ENCODE assay signal across 41 cellular contexts in the genomic region with DNA sequence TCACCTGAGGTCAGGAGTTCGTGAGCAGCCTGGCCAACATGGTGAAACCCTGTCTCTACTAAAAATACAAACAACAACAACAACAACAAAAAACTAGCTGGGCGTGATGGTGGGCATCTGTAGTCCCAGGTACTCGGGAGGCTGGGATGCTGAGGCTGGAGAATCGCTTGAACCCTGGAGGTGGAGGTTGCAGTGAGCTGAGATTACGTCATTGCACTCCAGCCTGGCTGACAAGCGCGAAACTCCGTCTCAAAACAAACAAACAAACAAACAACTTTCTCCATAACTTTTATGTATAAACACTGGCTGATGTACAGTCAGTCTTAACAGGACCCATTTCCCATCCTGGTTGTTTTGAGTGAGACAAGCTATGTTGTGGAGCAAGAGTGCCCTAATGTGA. TPM values are rescaled to one million over a fixed set of nuclear protein-coding genes. Genes with fewer than 3 reads are reported as not detected.
"Had no signal": no experiment of that assay in that cellular context is flagged by ENCODE, and none has a peak within 500 bp of the region (broad histone marks: within the 10 kb centered on the region; RNA-seq: fewer than 3 reads in every experiment).

No MANE protein-coding gene starts in this region.

- H3K27ac ChIP-seq: ascending aorta, cardiac muscle cell, WERI-Rb-1 had no signal

- H3K4me1 Mint-ChIP-seq: activated CD4-positive, alpha-beta memory T cell treated with anti-CD3 and anti-CD28 coated beads, Interleukin-2, amount 10 ng/mL, durations not matched to agents 7 days and 5 days; activated CD4-positive, alpha-beta T cell treated with anti-CD3 and anti-CD28 coated beads for 36 hours; activated CD4-positive, alpha-beta T cell treated with anti-CD3 and anti-CD28 coated beads, Interleukin-2, amount 10 ng/mL, durations not matched to agents 7 days and 5 days; activated CD8-positive, alpha-beta memory T cell treated with anti-CD3 and anti-CD28 coated beads, Interleukin-2, amount 10 ng/mL, durations not matched to agents 7 days and 5 days; activated naive CD4-positive, alpha-beta T cell treated with anti-CD3 and anti-CD28 coated beads, Interleukin-2, amount 10 ng/mL, durations not matched to agents 7 days and 5 days; activated naive CD4-positive, alpha-beta T cell treated with anti-CD3 and anti-CD28 coated beads, Interleukin-2, amount 50 U/mL, for 24 hours; activated naive CD8-positive, alpha-beta T cell treated with anti-CD3 and anti-CD28 coated beads, Interleukin-2, amount 10 ng/mL, durations not matched to agents 7 days and 5 days; activated naive CD8-positive, alpha-beta T cell treated with anti-CD3 and anti-CD28 coated beads, Interleukin-2, amount 50 U/mL, for 24 hours; brain; central memory CD8-positive, alpha-beta T cell; T-cell; WTC11 had no signal

- H3K4me3 ChIP-seq: ascending aorta, cardiac muscle cell had no signal

- H3K4me3 Mint-ChIP-seq: activated CD4-positive, alpha-beta memory T cell treated with anti-CD3 and anti-CD28 coated beads, Interleukin-2, amount 10 ng/mL, durations not matched to agents 7 days and 5 days; activated CD4-positive, alpha-beta T cell treated with anti-CD3 and anti-CD28 coated beads for 36 hours; activated CD4-positive, alpha-beta T cell treated with anti-CD3 and anti-CD28 coated beads, Interleukin-2, amount 10 ng/mL, durations not matched to agents 7 days and 5 days; activated CD8-positive, alpha-beta memory T cell treated with anti-CD3 and anti-CD28 coated beads, Interleukin-2, amount 10 ng/mL, durations not matched to agents 7 days and 5 days; activated CD8-positive, alpha-beta T cell treated with anti-CD3 and anti-CD28 coated beads, Interleukin-2, amount 10 ng/mL, durations not matched to agents 7 days and 5 days; activated naive CD4-positive, alpha-beta T cell treated with anti-CD3 and anti-CD28 coated beads, Interleukin-2, amount 10 ng/mL, durations not matched to agents 7 days and 5 days; activated naive CD4-positive, alpha-beta T cell treated with anti-CD3 and anti-CD28 coated beads, Interleukin-2, amount 50 U/mL, for 24 hours; activated naive CD8-positive, alpha-beta T cell; activated naive CD8-positive, alpha-beta T cell treated with anti-CD3 and anti-CD28 coated beads, Interleukin-2, amount 10 ng/mL, durations not matched to agents 7 days and 5 days; activated naive CD8-positive, alpha-beta T cell treated with anti-CD3 and anti-CD28 coated beads, Interleukin-2, amount 50 U/mL, for 24 hours; activated T-cell treated with anti-CD3 and anti-CD28 coated beads, Interleukin-2, amount 50 U/mL, for 24 hours; brain; central memory CD8-positive, alpha-beta T cell; T-cell; T-helper 1 cell treated with Interleukin-12 subunit alpha and Interleukin-12 subunit beta and Interleukin-4 antibody, amounts not matched to agents 30 μg/mL and 1 μg/mL, for 36 hours; T-helper 2 cell treated with Interferon-gamma antibody and Interleukin-4, amounts not matched to agents 5 μg/mL and 100 μg/mL, for 36 hours; WTC11 had no signal

- DNase-seq: activated CD4-positive, alpha-beta memory T cell treated with anti-CD3 and anti-CD28 coated beads, Interleukin-2, amount 10 ng/mL, durations not matched to agents 7 days and 5 days; activated CD4-positive, alpha-beta T cell treated with anti-CD3 and anti-CD28 coated beads for 1 hour; activated CD4-positive, alpha-beta T cell treated with anti-CD3 and anti-CD28 coated beads for 36 hours; activated CD4-positive, alpha-beta T cell treated with anti-CD3 and anti-CD28 coated beads for 48 hours; activated CD4-positive, alpha-beta T cell treated with anti-CD3 and anti-CD28 coated beads, Interleukin-2, amount 10 ng/mL, durations not matched to agents 7 days and 5 days; activated CD4-positive, alpha-beta T cell treated with anti-CD3 and anti-CD28 coated beads, Interleukin-2, amount 50 U/mL, for 48 hours; activated CD4-positive, CD25-positive, alpha-beta regulatory T cell; activated CD8-positive, alpha-beta memory T cell treated with anti-CD3 and anti-CD28 coated beads for 24 hours; activated CD8-positive, alpha-beta memory T cell treated with anti-CD3 and anti-CD28 coated beads, Interleukin-2, amount 10 ng/mL, durations not matched to agents 7 days and 5 days; activated CD8-positive, alpha-beta memory T cell treated with anti-CD3 and anti-CD28 coated beads, Interleukin-2, amount 50 U/mL, for 48 hours; activated CD8-positive, alpha-beta T cell treated with anti-CD3 and anti-CD28 coated beads, Interleukin-2, amount 10 ng/mL, durations not matched to agents 7 days and 5 days; activated effector memory CD4-positive, alpha-beta T cell treated with Interleukin-2 at 50 U/mL for 16 hours; activated gamma-delta T cell; activated naive CD4-positive, alpha-beta T cell treated with anti-CD3 and anti-CD28 coated beads, Interleukin-2, amount 10 ng/mL, durations not matched to agents 7 days and 5 days; activated naive CD4-positive, alpha-beta T cell treated with Interleukin-2 at 50 U/mL for 16 hours; activated naive CD8-positive, alpha-beta T cell treated with anti-CD3 and anti-CD28 coated beads, Interleukin-2, amount 10 ng/mL, durations not matched to agents 7 days and 5 days; activated naive CD8-positive, alpha-beta T cell treated with anti-CD3 and anti-CD28 coated beads, Interleukin-2, amount 50 U/mL, for 24 hours; activated T-cell treated with anti-CD3 and anti-CD28 coated beads, Interleukin-2, amount 50 U/mL, for 24 hours; activated T-cell treated with anti-CD3 and anti-CD28 coated beads, Interleukin-2, amount 50 U/mL, for 48 hours; amygdala; anterior cingulate cortex; caudate nucleus; T-cell; T-helper 2 cell; T-helper 9 cell; WERI-Rb-1 had no signal

- H3K9me3 ChIP-seq: ascending aorta had no signal

- H3K27me3 Mint-ChIP-seq: activated CD4-positive, alpha-beta T cell treated with anti-CD3 and anti-CD28 coated beads for 36 hours; activated CD8-positive, alpha-beta memory T cell treated with anti-CD3 and anti-CD28 coated beads, Interleukin-2, amount 10 ng/mL, durations not matched to agents 7 days and 5 days; activated naive CD4-positive, alpha-beta T cell treated with anti-CD3 and anti-CD28 coated beads, Interleukin-2, amount 10 ng/mL, durations not matched to agents 7 days and 5 days; activated naive CD4-positive, alpha-beta T cell treated with anti-CD3 and anti-CD28 coated beads, Interleukin-2, amount 50 U/mL, for 24 hours; activated naive CD8-positive, alpha-beta T cell had no signal

- H3K4me1 ChIP-seq: ascending aorta had no signal

- ATAC-seq: activated CD4-positive, alpha-beta T cell treated with anti-CD3 and anti-CD28 coated beads for 36 hours; activated CD4-positive, CD25-positive, alpha-beta regulatory T cell treated with anti-CD3 and anti-CD28 coated beads, Interleukin-2, amount 50 U/mL, for 24 hours; activated CD8-positive, alpha-beta memory T cell treated with anti-CD3 and anti-CD28 coated beads, Interleukin-2, amount 10 ng/mL, durations not matched to agents 7 days and 5 days; activated CD8-positive, alpha-beta T cell treated with anti-CD3 and anti-CD28 coated beads, Interleukin-2, amount 10 ng/mL, durations not matched to agents 7 days and 5 days; activated naive CD8-positive, alpha-beta T cell treated with anti-CD3 and anti-CD28 coated beads, Interleukin-2, amount 50 U/mL, for 24 hours; T-cell; WTC11 had no signal

- H3K9me3 Mint-ChIP-seq: activated CD4-positive, alpha-beta memory T cell treated with anti-CD3 and anti-CD28 coated beads, Interleukin-2, amount 10 ng/mL, durations not matched to agents 7 days and 5 days; activated CD4-positive, alpha-beta T cell treated with anti-CD3 and anti-CD28 coated beads, Interleukin-2, amount 10 ng/mL, durations not matched to agents 7 days and 5 days; activated naive CD4-positive, alpha-beta T cell treated with anti-CD3 and anti-CD28 coated beads, Interleukin-2, amount 10 ng/mL, durations not matched to agents 7 days and 5 days; activated naive CD4-positive, alpha-beta T cell treated with anti-CD3 and anti-CD28 coated beads, Interleukin-2, amount 50 U/mL, for 24 hours; activated naive CD8-positive, alpha-beta T cell treated with anti-CD3 and anti-CD28 coated beads, Interleukin-2, amount 10 ng/mL, durations not matched to agents 7 days and 5 days; activated naive CD8-positive, alpha-beta T cell treated with anti-CD3 and anti-CD28 coated beads, Interleukin-2, amount 50 U/mL, for 24 hours; activated T-cell treated with anti-CD3 and anti-CD28 coated beads, Interleukin-2, amount 50 U/mL, for 24 hours; activated T-helper 2 cell treated with anti-CD3 and anti-CD28 coated beads, Interferon-gamma antibody, Interleukin-2, Interleukin-4, amounts not matched to agents 10 μg/mL and 5 μg/mL and 100 μg/mL, durations not matched to agents 14 hours and 24 hours and 36 hours; central memory CD8-positive, alpha-beta T cell; T-cell; T-helper 1 cell treated with Interleukin-12 subunit alpha and Interleukin-12 subunit beta and Interleukin-4 antibody, amounts not matched to agents 30 μg/mL and 1 μg/mL, for 36 hours; T-helper 2 cell treated with Interferon-gamma antibody and Interleukin-4, amounts not matched to agents 5 μg/mL and 100 μg/mL, for 36 hours had no signal

- H3K36me3 ChIP-seq: ascending aorta, cardiac muscle cell, WERI-Rb-1 had no signal

- H3K36me3 Mint-ChIP-seq: activated CD8-positive, alpha-beta memory T cell treated with anti-CD3 and anti-CD28 coated beads, Interleukin-2, amount 10 ng/mL, durations not matched to agents 7 days and 5 days; activated naive CD4-positive, alpha-beta T cell treated with anti-CD3 and anti-CD28 coated beads, Interleukin-2, amount 10 ng/mL, durations not matched to agents 7 days and 5 days; activated naive CD4-positive, alpha-beta T cell treated with anti-CD3 and anti-CD28 coated beads, Interleukin-2, amount 50 U/mL, for 24 hours; activated naive CD8-positive, alpha-beta T cell; activated naive CD8-positive, alpha-beta T cell treated with anti-CD3 and anti-CD28 coated beads, Interleukin-2, amount 10 ng/mL, durations not matched to agents 7 days and 5 days; brain; T-cell had no signal

- H3K27ac Mint-ChIP-seq: activated CD4-positive, alpha-beta memory T cell treated with anti-CD3 and anti-CD28 coated beads, Interleukin-2, amount 10 ng/mL, durations not matched to agents 7 days and 5 days; activated CD4-positive, alpha-beta T cell treated with anti-CD3 and anti-CD28 coated beads for 36 hours; activated CD4-positive, alpha-beta T cell treated with anti-CD3 and anti-CD28 coated beads, Interleukin-2, amount 10 ng/mL, durations not matched to agents 7 days and 5 days; activated CD8-positive, alpha-beta memory T cell treated with anti-CD3 and anti-CD28 coated beads, Interleukin-2, amount 10 ng/mL, durations not matched to agents 7 days and 5 days; activated CD8-positive, alpha-beta T cell treated with anti-CD3 and anti-CD28 coated beads, Interleukin-2, amount 10 ng/mL, durations not matched to agents 7 days and 5 days; activated naive CD4-positive, alpha-beta T cell treated with anti-CD3 and anti-CD28 coated beads, Interleukin-2, amount 10 ng/mL, durations not matched to agents 7 days and 5 days; activated naive CD4-positive, alpha-beta T cell treated with anti-CD3 and anti-CD28 coated beads, Interleukin-2, amount 50 U/mL, for 24 hours; activated naive CD8-positive, alpha-beta T cell; activated naive CD8-positive, alpha-beta T cell treated with anti-CD3 and anti-CD28 coated beads, Interleukin-2, amount 10 ng/mL, durations not matched to agents 7 days and 5 days; activated naive CD8-positive, alpha-beta T cell treated with anti-CD3 and anti-CD28 coated beads, Interleukin-2, amount 50 U/mL, for 24 hours; activated T-cell treated with anti-CD3 and anti-CD28 coated beads, Interleukin-2, amount 50 U/mL, for 24 hours; activated T-helper 2 cell treated with anti-CD3 and anti-CD28 coated beads, Interferon-gamma antibody, Interleukin-2, Interleukin-4, amounts not matched to agents 10 μg/mL and 5 μg/mL and 100 μg/mL, durations not matched to agents 14 hours and 24 hours and 36 hours; brain; T-helper 1 cell treated with Interleukin-12 subunit alpha and Interleukin-12 subunit beta and Interleukin-4 antibody, amounts not matched to agents 30 μg/mL and 1 μg/mL, for 36 hours; T-helper 2 cell treated with Interferon-gamma antibody and Interleukin-4, amounts not matched to agents 5 μg/mL and 100 μg/mL, for 36 hours; WTC11 had no signal

- H3K27me3 ChIP-seq: ascending aorta, cardiac muscle cell had no signal

- FAIRE-seq: bronchial epithelial cell, TTC549 had no signal

RNA-seq across cellular contexts. Expression of a gene that starts 5.8 kb away (rescaled TPM):
- total RNA-seq: activated CD4-positive, alpha-beta memory T cell treated with anti-CD3 and anti-CD28 coated beads, Interleukin-2, amount 10 ng/mL, durations not matched to agents 7 days and 5 days; activated CD4-positive, alpha-beta T cell treated with anti-CD3 and anti-CD28 coated beads for 36 hours; activated CD4-positive, alpha-beta T cell treated with anti-CD3 and anti-CD28 coated beads, Interleukin-2, amount 10 ng/mL, durations not matched to agents 7 days and 5 days; activated CD8-positive, alpha-beta memory T cell treated with anti-CD3 and anti-CD28 coated beads, Interleukin-2, amount 10 ng/mL, durations not matched to agents 7 days and 5 days; activated CD8-positive, alpha-beta T cell treated with anti-CD3 and anti-CD28 coated beads, Interleukin-2, amount 10 ng/mL, durations not matched to agents 7 days and 5 days; activated naive CD8-positive, alpha-beta T cell treated with anti-CD3 and anti-CD28 coated beads, Interleukin-2, amount 10 ng/mL, durations not matched to agents 7 days and 5 days; activated T-helper 2 cell treated with anti-CD3 and anti-CD28 coated beads, Interferon-gamma antibody, Interleukin-2, Interleukin-4, amounts not matched to agents 10 μg/mL and 5 μg/mL and 100 μg/mL, durations not matched to agents 14 hours and 24 hours and 36 hours; ascending aorta; bronchial epithelial cell; cardiac muscle cell; cerebellum; T-cell; WTC11 had no signal
- polyA plus RNA-seq: adipose tissue, cardiac muscle cell had no signal

RNA-seq across cellular contexts. Expression of a gene that starts 31.4 kb away (rescaled TPM):
- total RNA-seq: activated CD8-positive, alpha-beta T cell treated with anti-CD3 and anti-CD28 coated beads, Interleukin-2, amount 10 ng/mL, durations not matched to agents 7 days and 5 days; activated naive CD8-positive, alpha-beta T cell treated with anti-CD3 and anti-CD28 coated beads, Interleukin-2, amount 10 ng/mL, durations not matched to agents 7 days and 5 days; ascending aorta; cardiac muscle cell had no signal
- polyA plus RNA-seq: cardiac muscle cell had no signal
